Comparison of ENCODE assay signal across 24 cellular contexts in the genomic region with DNA sequence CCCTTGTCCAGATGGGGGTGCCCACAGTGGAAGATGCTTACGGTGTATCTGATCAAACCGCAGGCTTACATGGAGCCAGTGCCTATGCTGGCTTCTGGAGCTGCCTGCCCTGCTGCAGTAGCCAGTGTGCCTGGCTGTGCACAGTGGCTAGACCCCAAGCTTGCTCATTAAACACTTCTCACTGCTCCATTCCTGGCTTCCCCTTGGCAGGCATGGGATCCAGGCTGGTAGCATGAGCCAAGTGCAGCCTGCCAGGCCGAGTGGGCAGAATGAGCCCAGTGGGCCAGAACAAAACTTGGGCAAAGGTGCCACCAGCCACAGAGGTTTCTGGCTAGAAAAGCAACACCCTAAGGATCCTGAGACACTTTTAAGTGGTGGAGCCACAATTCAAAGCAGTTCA. TPM values are rescaled to one million over a fixed set of nuclear protein-coding genes. Genes with fewer than 3 reads are reported as not detected.
DNase-seq lines count a peak whose midpoint lies in the region; ATAC-seq and TF ChIP-seq lines count a peak whose summit lies in the region.
"Had no signal": no experiment of that assay in that cellular context is flagged by ENCODE, and none has a peak within 500 bp of the region (broad histone marks: within the 10 kb centered on the region; RNA-seq: fewer than 3 reads in every experiment).

No MANE protein-coding gene starts in this region.

- CTCF ChIA-PET in Calu3 (lab: Charles Lee), result interaction anchor here (1.3 kb wide), 1 partner anchor 59 kb away, joined by 3 read pairs; no protein-coding TSS in a partner anchor

- H3K4me1 ChIP-seq in aorta (ENCODE audit: control insufficient read depth in 1 of 2, insufficient read depth in 2 of 2, low read length in 2 of 2), result no peaks in the 10 kb centered on the region
- H3K4me1 ChIP-seq: BLaER1 had no signal

- no peaks in the 10 kb centered on the region for H3K36me3 Mint-ChIP-seq in natural killer cell treated with Interleukin-12 subunit alpha and Interleukin-12 subunit beta and Interleukin-15 and Interleukin-18, amount 100 ng/mL, for 72 hours
- H3K36me3 Mint-ChIP-seq in natural killer cell, result no peaks in the 10 kb centered on the region
- no peaks in the 10 kb centered on the region for H3K36me3 Mint-ChIP-seq in Calu3 (ENCODE audit: insufficient read depth, unreplicated experiment)

- ATAC-seq in natural killer cell treated with Interleukin-12 subunit alpha and Interleukin-12 subunit beta and Interleukin-15 and Interleukin-18, amount 100 ng/mL, for 72 hours, result peak; percentile 31 to 43
- ATAC-seq in natural killer cell (no peak), aorta (ENCODE audit: low FRiP score) (peak; percentile 29), GM18867 (IDR thresholded peaks at IDR 0.05; ENCODE audit: unreplicated experiment) (no peak)
- ATAC-seq: HCT116 had no signal

- WGBS in aorta, 2 donors, result 31 to 41% methylated on average over 3 of the region's 3 CpGs

- H3K4me1 Mint-ChIP-seq in natural killer cell treated with Interleukin-12 subunit alpha and Interleukin-12 subunit beta and Interleukin-15 and Interleukin-18, amount 100 ng/mL, for 72 hours (ENCODE audit: low read depth in 2 of 2), result no peaks in the 10 kb centered on the region
- H3K4me1 Mint-ChIP-seq in natural killer cell (no peaks in the 10 kb centered on the region), Calu3 (ENCODE audit: low read depth, unreplicated experiment) (peaks cover 11% of the 10 kb centered on the region)
- H3K4me1 Mint-ChIP-seq: CD4-positive, alpha-beta memory T cell had no signal

- intact Hi-C loops in natural killer cell (cut with micrococcal nuclease) (no loop called here), aorta (cut with DNase I) (no loop called here), Calu3 (cut with micrococcal nuclease; ENCODE audit: unreplicated experiment) (no loop called here)

- no peaks in the 10 kb centered on the region for H3K27me3 Mint-ChIP-seq in natural killer cell treated with Interleukin-12 subunit alpha and Interleukin-12 subunit beta and Interleukin-15 and Interleukin-18, amount 100 ng/mL, for 72 hours
- H3K27me3 Mint-ChIP-seq in natural killer cell (ENCODE audit: low read depth in 2 of 2) (no peaks in the 10 kb centered on the region), Calu3 (ENCODE audit: unreplicated experiment) (no peaks in the 10 kb centered on the region)
- H3K27me3 Mint-ChIP-seq: CD4-positive, alpha-beta memory T cell had no signal

- no peaks in the 10 kb centered on the region for H3K36me3 ChIP-seq in aorta (ENCODE audit: control insufficient read depth in 1 of 2, insufficient read depth in 2 of 2, low read length in 1 of 2)

- no peaks in the 10 kb centered on the region for H3K9me3 Mint-ChIP-seq in natural killer cell treated with Interleukin-12 subunit alpha and Interleukin-12 subunit beta and Interleukin-15 and Interleukin-18, amount 100 ng/mL, for 72 hours
- H3K9me3 Mint-ChIP-seq in natural killer cell (no peaks in the 10 kb centered on the region), Calu3 (ENCODE audit: low read depth, unreplicated experiment) (no peaks in the 10 kb centered on the region)

- BruUV-seq in Calu3 (replicated peaks; lab: Mats Ljungman, UMichigan), result no TSS peak

- DNase-seq in natural killer cell treated with Interleukin-12 subunit alpha and Interleukin-12 subunit beta and Interleukin-15 and Interleukin-18, amount 100 ng/mL, for 72 hours (ENCODE audit: low spot score), result no peak
- DNase-seq in natural killer cell (no peak), caudate nucleus (lab: John Stamatoyannopoulos, UW) (peak in 37 of 61 donors; percentile 1 to 68 (median 26)), inferior parietal cortex (ENCODE audit: extremely low spot score) (peak; percentile 3), aorta (peak in 1 of 2 donors; percentile 54), Calu3 (no peak)
- DNase-seq in stimulated activated CD4-positive, alpha-beta T cell treated with anti-CD3 and anti-CD28 coated beads, Interleukin-4, amount 100 ng/mL, for 4 hours, result no peak
- DNase-seq: DMS153, KBM-7, MM.1S, NCI-H1048, NCI-H1436 treated with DMSO at 0.1 percent for 48 hours, NCI-H1930, NCI-H510A, NCI-H748 treated with DMSO at 0.1 percent for 48 hours, PC-9, RPMI8226 had no signal

- H3K4me3 ChIP-seq in aorta (ENCODE audit: low read length in 2 of 2), result no peak overlapping the region
- H3K4me3 ChIP-seq: BLaER1, PC-9 had no signal

- H3K4me3 Mint-ChIP-seq in natural killer cell treated with Interleukin-12 subunit alpha and Interleukin-12 subunit beta and Interleukin-15 and Interleukin-18, amount 100 ng/mL, for 72 hours, result no peak overlapping the region
- H3K4me3 Mint-ChIP-seq in natural killer cell (no peak overlapping the region), Calu3 (ENCODE audit: low read depth, unreplicated experiment) (no peak overlapping the region)
- H3K4me3 Mint-ChIP-seq: CD4-positive, alpha-beta memory T cell had no signal

- no peaks in the 10 kb centered on the region for H3K27me3 ChIP-seq in aorta (ENCODE audit: control insufficient read depth in 1 of 2, insufficient read depth in 2 of 2, low read length in 1 of 2)
- H3K27me3 ChIP-seq: BLaER1 had no signal

- no peak overlapping the region for H3K27ac Mint-ChIP-seq in natural killer cell treated with Interleukin-12 subunit alpha and Interleukin-12 subunit beta and Interleukin-15 and Interleukin-18, amount 100 ng/mL, for 72 hours
- H3K27ac Mint-ChIP-seq in natural killer cell (no peak overlapping the region), Calu3 (ENCODE audit: unreplicated experiment) (no peak overlapping the region)
- H3K27ac Mint-ChIP-seq: CD4-positive, alpha-beta memory T cell had no signal

- H3K9me3 ChIP-seq in aorta (ENCODE audit: control insufficient read depth, low read length), result no peaks in the 10 kb centered on the region

- TF ChIP-seq CTCF in natural killer cell (IDR thresholded peaks at IDR 0.05) (no peak), Calu3 (IDR thresholded peaks at IDR 0.05; ENCODE audit: unreplicated experiment) (no peak)

- H3K27ac ChIP-seq in caudate nucleus (ENCODE audit: low read depth, low read length), result no peak overlapping the region
- peak overlapping the region in 1 of 2 donors; percentile 17 for H3K27ac ChIP-seq in aorta (ENCODE audit: low read depth in 1 of 2, low read length in 2 of 2)
- H3K27ac ChIP-seq: BLaER1, PC-9 had no signal

RNA-seq across cellular contexts. Expression of gene B3GNT6, which starts 55.4 kb away (rescaled TPM):
- total RNA-seq in natural killer cell treated with Interleukin-12 subunit alpha and Interleukin-12 subunit beta and Interleukin-15 and Interleukin-18, amount 100 ng/mL, for 72 hours, result not detected
- total RNA-seq in natural killer cell (not detected), aorta (not detected), Calu3 (2022) (0.28 and 0.39 TPM in 2 replicates)
- not detected for polyA plus RNA-seq in aorta
- total RNA-seq: A673; CD4-positive, alpha-beta memory T cell; H1; HT1080; PC-9 had no signal
- polyA plus RNA-seq: CD4-positive, alpha-beta memory T cell had no signal

Comparison
In these comparisons a context has a peak if more than half of its experiments do, and no peak if none do; other contexts are left out.
1. ATAC-seq: peak in natural killer cell treated with Interleukin-12 subunit alpha and Interleukin-12 subunit beta and Interleukin-15 and Interleukin-18, amount 100 ng/mL, for 72 hours (2 of 2) and aorta (single experiment); none in natural killer cell (0 of 3) and GM18867 (single experiment).
2. DNase-seq: peak in caudate nucleus (37 of 61) and inferior parietal cortex (single experiment); none in natural killer cell treated with Interleukin-12 subunit alpha and Interleukin-12 subunit beta and Interleukin-15 and Interleukin-18, amount 100 ng/mL, for 72 hours (single experiment), natural killer cell (single experiment), Calu3 (single experiment) and stimulated activated CD4-positive, alpha-beta T cell treated with anti-CD3 and anti-CD28 coated beads, Interleukin-4, amount 100 ng/mL, for 4 hours (0 of 2).